In genomic region chr7:21426286-21426957, GRCh38 we compare ENCODE assay signal across 1 cellular context.
TF ChIP-seq lines count a peak whose summit lies in the region.

No MANE protein-coding gene starts in this region.

TF ChIP-seq in WTC11, 78 proteins besides CTCF, POLR2A, EP300 and RAD21 (continued from another document):
- TF ChIP-seq ARID4B (CRISPR knock-in tag; IDR thresholded peaks at IDR 0.05; ENCODE audit: borderline replicate concordance) (no peak), ZNF232 (CRISPR knock-in tag; IDR thresholded peaks at IDR 0.05) (no peak)
